20 cellular contexts compared by ENCODE assay signal in the genomic region with DNA sequence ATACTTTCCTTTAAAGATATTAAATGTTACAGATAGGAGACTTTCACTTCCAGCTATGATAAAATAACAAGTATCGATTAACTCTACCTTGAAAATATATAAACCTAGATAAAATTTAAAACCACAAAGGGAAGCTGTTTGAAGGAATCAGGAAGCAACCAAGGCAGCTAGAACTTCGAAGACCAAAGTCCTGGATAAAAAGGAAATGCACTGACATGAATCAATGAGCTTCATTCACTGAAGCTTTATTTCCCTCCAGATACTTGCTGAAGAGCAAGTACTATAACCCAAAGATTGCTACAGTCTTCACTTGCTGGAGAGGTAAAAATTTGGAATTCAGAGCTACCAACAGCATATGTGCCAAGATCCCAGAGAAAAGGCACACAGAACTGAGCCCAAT.
DNase-seq lines count a peak whose midpoint lies in the region; ATAC-seq, FAIRE-seq and TF ChIP-seq lines count a peak whose summit lies in the region.
"Had no signal": no experiment of that assay in that cellular context is flagged by ENCODE, and none has a peak within 500 bp of the region (broad histone marks: within the 10 kb centered on the region; RNA-seq: fewer than 3 reads in every experiment).

No MANE protein-coding gene starts in this region.

- no peak for TF ChIP-seq RAD21 in GM12878 (IDR thresholded peaks at IDR 0.05; ENCODE audit: insufficient read depth, low read depth, low read length)

- POLR2A ChIA-PET in GM12878 (lab: Charles Lee) = interaction anchor here (0.9 to 1.0 kb wide), 2 partner anchors 8 to 21 kb away, joined by 3 read pairs; no protein-coding TSS in a partner anchor

- RAD21 ChIA-PET in GM12878 (lab: Charles Lee; ENCODE audit: unreplicated experiment) = interaction anchor here (0.9 to 1.3 kb wide), 6 partner anchors 8 to 75 kb away, joined by 3 to 7 read pairs (median 4); no protein-coding TSS in a partner anchor

- H3K9me3 ChIP-seq in BLaER1 (0 out of 2 replicates have a peak, but pooled peaks cover 4% of the 10 kb centered on the region), GM12878 (replicated peaks; ENCODE audit: control insufficient read depth, insufficient read depth, low read length) (no peaks in the 10 kb centered on the region), mucosa of descending colon (no peaks in the 10 kb centered on the region), small intestine (ENCODE audit: control insufficient read depth, low read depth) (no peaks in the 10 kb centered on the region)

- no peak for TF ChIP-seq EP300 in GM12878 (IDR thresholded peaks at IDR 0.05; ENCODE audit: borderline replicate concordance in 1 of 2, control insufficient read depth in 1 of 2, low read depth in 2 of 2, low read length in 2 of 2)

- CTCF ChIA-PET in GM12878 (lab: Yijun Ruan, JAX) = interaction anchor here (0.6 to 1.6 kb wide), 6 partner anchors 8 to 734 kb away, joined by 3 to 5 read pairs (median 3); a partner anchor contains a TSS

- H3K4me3 ChIP-seq in BLaER1 (no peak overlapping the region), GM12878 (no peak overlapping the region), mucosa of descending colon (no peak overlapping the region), small intestine (ENCODE audit: low read depth in 1 of 2, low read length in 2 of 2) (no peak overlapping the region)
- H3K4me3 ChIP-seq: A549 had no signal

- SMC1A ChIA-PET in GM12878 (lab: Charles Lee; ENCODE audit: uncharacterized antibody, unreplicated experiment) = interaction anchor here (0.8 to 1.8 kb wide), 18 partner anchors 10 to 102 kb away, joined by 3 to 7 read pairs (median 4); no protein-coding TSS in a partner anchor

- WGBS in GM12878 (ENCODE audit: insufficient coverage, insufficient replicate concordance, low lambda C conversion rate, missing lambda C conversion rate) = 71% methylated on average over 2 of the region's 2 CpGs
- WGBS in small intestine, 3 donors = 15 to 51% (median 24%) methylated on average over 2 of the region's 2 CpGs

- H3K36me3 ChIP-seq in BLaER1 = no peaks in the 10 kb centered on the region
- no peaks in the 10 kb centered on the region for H3K36me3 ChIP-seq in GM12878 (ENCODE audit: control insufficient read depth in 2 of 2, insufficient read depth in 2 of 2, low read length in 1 of 2)
- H3K36me3 ChIP-seq in mucosa of descending colon (ENCODE audit: low read depth) = no peaks in the 10 kb centered on the region
- no peaks in the 10 kb centered on the region for H3K36me3 ChIP-seq in small intestine (ENCODE audit: control insufficient read depth in 2 of 2, insufficient read depth in 2 of 2, low read length in 2 of 2)

- no peak overlapping the region for H3K9ac ChIP-seq in BLaER1
- no peak overlapping the region for H3K9ac ChIP-seq in GM12878 (ENCODE audit: control insufficient read depth, insufficient read depth, low read length)

- no peak for DNase-seq in GM12878 (ENCODE audit: low read depth, low spot score)
- no peak for DNase-seq in mucosa of descending colon
- peak; percentile 58 for DNase-seq in small intestine
- DNase-seq in NOMO-1 treated with dmso at 0.1 percent for 144 hours (lab: John Stamatoyannopoulos, UW; ENCODE audit: unreplicated experiment) = no peak
- DNase-seq in caudate nucleus (lab: John Stamatoyannopoulos, UW) = no peak
- DNase-seq: AML-193; CD4-positive, CD25-positive, alpha-beta regulatory T cell; CD8-positive, alpha-beta memory T cell; COR-L47; DMS 273 treated with DMSO at 0.1 percent for 48 hours; H9 had no signal

- no peak for FAIRE-seq in GM12878 (lab: Jason Lieb, UNC)
- FAIRE-seq in small intestine (lab: Jason Lieb, UNC) = no peak
- FAIRE-seq: A549, G401.6, GM12892, GM18507, H1, HepG2 had no signal

- in situ Hi-C loops in GM12878 (cut with MboI) = no loop called here

- intact Hi-C loops in GM12878 (cut with micrococcal nuclease; ENCODE audit: unreplicated experiment) = no loop called here
- intact Hi-C loops in mucosa of descending colon (cut with DNase I, micrococcal nuclease) = no loop called here

- H3K4me2 ChIP-seq in BLaER1 = peak overlapping the region; percentile 31
- H3K4me2 ChIP-seq in GM12878 (ENCODE audit: control insufficient read depth, insufficient read depth) = no peak overlapping the region
- H3K4me2 ChIP-seq: A549 had no signal

- H3K4me1 ChIP-seq in BLaER1 (peaks cover 9% of the 10 kb centered on the region), GM12878 (ENCODE audit: control insufficient read depth, insufficient read depth, low read length) (no peaks in the 10 kb centered on the region), mucosa of descending colon (ENCODE audit: low read depth) (no peaks in the 10 kb centered on the region), small intestine (ENCODE audit: control insufficient read depth in 2 of 2, insufficient read depth in 1 of 2, low read depth in 1 of 2, low read length in 1 of 2) (peaks cover 0 to 2% of the 10 kb centered on the region in 2 donors)
- H3K4me1 ChIP-seq: A549 had no signal

- BruUV-seq in GM12878 (replicated peaks; lab: Mats Ljungman, UMichigan) = no TSS peak

- H3K27ac ChIP-seq in BLaER1 (no peak overlapping the region), GM12878 (ENCODE audit: control insufficient read depth, insufficient read depth) (no peak overlapping the region), small intestine (ENCODE audit: low read depth in 1 of 2, low read length in 1 of 2) (no peak overlapping the region), caudate nucleus (ENCODE audit: low read depth, low read length) (no peak overlapping the region)
- H3K27ac ChIP-seq: 22Rv1, A549 had no signal

- H4K20me1 ChIP-seq in BLaER1 (no peaks in the 10 kb centered on the region), GM12878 (ENCODE audit: control insufficient read depth, insufficient read depth) (no peaks in the 10 kb centered on the region)

- TF ChIP-seq CTCF in GM12878 (IDR thresholded peaks at IDR 0.05 in 2 of 3, conservative IDR thresholded peaks at IDR 0.05 in 1 of 3; ENCODE audit: control insufficient read depth in 2 of 3, extremely low read depth in 1 of 3, insufficient read depth in 1 of 3, low read depth in 3 of 3, low read length in 3 of 3) = no peak
- TF ChIP-seq CTCF in mucosa of descending colon (IDR thresholded peaks at IDR 0.05) = no peak

- TF ChIP-seq POLR2A in GM12878 (IDR thresholded peaks at IDR 0.05; ENCODE audit: low read depth, low read length) = no peak

- H2AFZ ChIP-seq in GM12878 (ENCODE audit: control insufficient read depth, low read depth, low read length) = peak overlapping the region; percentile 13; the same call in 1 of the 2 replicates

- no peaks in the 10 kb centered on the region for H3K27me3 ChIP-seq in BLaER1
- no peaks in the 10 kb centered on the region for H3K27me3 ChIP-seq in GM12878 (replicated peaks in 1 of 2; ENCODE audit: control insufficient read depth in 2 of 2, insufficient read depth in 2 of 2, low read length in 1 of 2)
- no peaks in the 10 kb centered on the region for H3K27me3 ChIP-seq in small intestine (ENCODE audit: control insufficient read depth in 2 of 2, insufficient read depth in 2 of 2, low read length in 2 of 2)

- no peak for ATAC-seq in GM12878
- ATAC-seq in mucosa of descending colon = peak; percentile 30
- ATAC-seq in HG03280 (IDR thresholded peaks at IDR 0.05; ENCODE audit: unreplicated experiment) = no peak
- ATAC-seq: A549, HepG2 had no signal

- no peaks in the 10 kb centered on the region for H3K79me2 ChIP-seq in GM12878 (ENCODE audit: control insufficient read depth, insufficient read depth, low read length)

TF ChIP-seq in GM12878, 131 proteins besides CTCF, POLR2A, EP300 and RAD21:
- TF ChIP-seq ASH2L (IDR thresholded peaks at IDR 0.05; ENCODE audit: borderline replicate concordance, low read depth) (no peak), KLF5 (IDR thresholded peaks at IDR 0.05; ENCODE audit: partially characterized antibody) (no peak), NRF1 (conservative IDR thresholded peaks at IDR 0.05; ENCODE audit: low read depth, low read length) (no peak), SUPT20H (IDR thresholded peaks at IDR 0.05; ENCODE audit: borderline replicate concordance, control insufficient read depth, low read depth, low read length) (no peak), SREBF1 (IDR thresholded peaks at IDR 0.05; ENCODE audit: low read length) (no peak), ZSCAN29 (IDR thresholded peaks at IDR 0.05) (no peak), RCOR1 (conservative IDR thresholded peaks at IDR 0.05; ENCODE audit: low read depth, low read length) (no peak), GATAD2B (conservative IDR thresholded peaks at IDR 0.05; ENCODE audit: low read depth) (no peak), NR2C1 (IDR thresholded peaks at IDR 0.05) (no peak)
- TF ChIP-seq, protein P1, sequence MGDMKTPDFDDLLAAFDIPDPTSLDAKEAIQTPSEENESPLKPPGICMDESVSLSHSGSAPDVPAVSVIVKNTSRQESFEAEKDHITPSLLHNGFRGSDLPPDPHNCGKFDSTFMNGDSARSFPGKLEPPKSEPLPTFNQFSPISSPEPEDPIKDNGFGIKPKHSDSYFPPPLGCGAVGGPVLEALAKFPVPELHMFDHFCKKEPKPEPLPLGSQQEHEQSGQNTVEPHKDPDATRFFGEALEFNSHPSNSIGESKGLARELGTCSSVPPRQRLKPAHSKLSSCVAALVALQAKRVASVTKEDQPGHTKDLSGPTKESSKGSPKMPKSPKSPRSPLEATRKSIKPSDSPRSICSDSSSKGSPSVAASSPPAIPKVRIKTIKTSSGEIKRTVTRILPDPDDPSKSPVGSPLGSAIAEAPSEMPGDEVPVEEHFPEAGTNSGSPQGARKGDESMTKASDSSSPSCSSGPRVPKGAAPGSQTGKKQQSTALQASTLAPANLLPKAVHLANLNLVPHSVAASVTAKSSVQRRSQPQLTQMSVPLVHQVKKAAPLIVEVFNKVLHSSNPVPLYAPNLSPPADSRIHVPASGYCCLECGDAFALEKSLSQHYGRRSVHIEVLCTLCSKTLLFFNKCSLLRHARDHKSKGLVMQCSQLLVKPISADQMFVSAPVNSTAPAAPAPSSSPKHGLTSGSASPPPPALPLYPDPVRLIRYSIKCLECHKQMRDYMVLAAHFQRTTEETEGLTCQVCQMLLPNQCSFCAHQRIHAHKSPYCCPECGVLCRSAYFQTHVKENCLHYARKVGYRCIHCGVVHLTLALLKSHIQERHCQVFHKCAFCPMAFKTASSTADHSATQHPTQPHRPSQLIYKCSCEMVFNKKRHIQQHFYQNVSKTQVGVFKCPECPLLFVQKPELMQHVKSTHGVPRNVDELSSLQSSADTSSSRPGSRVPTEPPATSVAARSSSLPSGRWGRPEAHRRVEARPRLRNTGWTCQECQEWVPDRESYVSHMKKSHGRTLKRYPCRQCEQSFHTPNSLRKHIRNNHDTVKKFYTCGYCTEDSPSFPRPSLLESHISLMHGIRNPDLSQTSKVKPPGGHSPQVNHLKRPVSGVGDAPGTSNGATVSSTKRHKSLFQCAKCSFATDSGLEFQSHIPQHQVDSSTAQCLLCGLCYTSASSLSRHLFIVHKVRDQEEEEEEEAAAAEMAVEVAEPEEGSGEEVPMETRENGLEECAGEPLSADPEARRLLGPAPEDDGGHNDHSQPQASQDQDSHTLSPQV (IDR thresholded peaks at IDR 0.05) = no peak
